ENCODE assay signal across 12 cellular contexts in the genomic region with DNA sequence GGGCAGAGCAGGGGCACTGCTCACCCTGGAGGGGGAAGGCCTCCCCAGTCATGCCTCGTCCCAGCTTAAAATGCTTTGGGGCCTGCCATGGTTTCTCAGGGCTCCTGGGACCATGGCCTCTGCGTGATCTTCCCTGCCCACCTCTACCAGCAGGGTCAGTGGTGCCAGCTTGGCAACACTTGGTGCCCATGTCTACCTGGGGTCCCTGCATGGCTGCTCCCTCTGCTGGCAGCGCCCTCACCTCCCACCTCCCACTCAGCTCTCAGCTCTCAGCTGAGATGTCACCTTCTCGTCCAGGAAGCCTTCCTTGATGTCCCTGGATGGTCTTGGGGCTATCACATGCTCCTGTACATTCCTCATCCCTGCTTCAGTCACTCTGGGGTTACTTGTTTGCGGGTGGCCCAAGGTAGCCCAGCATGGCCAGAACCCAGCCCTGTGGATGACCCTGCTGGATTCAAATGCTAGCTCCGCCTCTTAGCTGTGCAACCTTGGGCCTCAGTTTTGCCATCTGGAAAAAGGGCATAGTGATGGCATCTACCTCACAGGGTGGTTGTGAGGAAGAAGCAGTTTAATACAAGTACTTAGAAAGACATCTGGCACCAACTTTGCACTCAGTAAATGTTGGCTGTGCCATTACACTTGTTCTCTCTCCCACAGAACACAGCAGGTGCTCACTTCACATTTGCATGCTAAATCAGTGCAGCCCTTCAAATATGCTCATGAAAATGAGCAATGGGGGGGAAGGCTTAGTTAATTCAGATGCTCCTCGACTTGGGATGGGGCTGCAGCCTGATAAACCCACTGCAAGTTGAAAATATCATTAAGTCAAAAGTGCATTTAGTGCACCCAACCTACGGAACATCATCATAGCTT. TPM values are rescaled to one million over a fixed set of nuclear protein-coding genes. Genes with fewer than 3 reads are reported as not detected.
DNase-seq lines count a peak whose midpoint lies in the region; ATAC-seq and TF ChIP-seq lines count a peak whose summit lies in the region.
"Had no signal": no experiment of that assay in that cellular context is flagged by ENCODE, and none has a peak within 500 bp of the region (broad histone marks: within the 10 kb centered on the region; RNA-seq: fewer than 3 reads in every experiment).

No MANE protein-coding gene starts in this region.

- H3K9me2 ChIP-seq in Loucy (replicated peaks; ENCODE audit: low read depth, low read length): no peaks in the 10 kb centered on the region

- no peaks in the 10 kb centered on the region for H3F3A ChIP-seq in Loucy (ENCODE audit: low read depth)

- intact Hi-C loops in heart right ventricle (cut with DNase I) (loop anchor here in 6 of 10 donors (5.0 to 10.0 kb wide), 7 partner anchors 39 to 182 kb away; no protein-coding TSS in a partner anchor), left cardiac atrium (cut with DNase I) (loop anchor here (5.0 to 10.0 kb wide), 2 partner anchors 39 to 62 kb away; no protein-coding TSS in a partner anchor), transverse colon (cut with DNase I; ENCODE audit: low total_unique reads) (no loop called here)

- in situ Hi-C loops in transverse colon (cut with MboI; ENCODE audit: low pct_ligation_motif_present in 1 of 4, low pct_unique_long_range_greater_than_20kb in 1 of 4, low sequenced_read_pairs in 3 of 4): loop anchor here in 1 of 4 donors (25.0 kb wide), 1 partner anchor 169 kb away; no protein-coding TSS in a partner anchor

- H3K4me3 ChIP-seq in heart right ventricle (no peak overlapping the region), Loucy (ENCODE audit: low read length, poor library complexity, severe bottlenecking) (no peak overlapping the region), transverse colon (no peak overlapping the region)
- H3K4me3 ChIP-seq: dorsolateral prefrontal cortex had no signal

- no peak overlapping the region for H3K4me2 ChIP-seq in Loucy (ENCODE audit: low read depth, low read length, poor library complexity, severe bottlenecking)

- H3K9me3 ChIP-seq in heart right ventricle (no peaks in the 10 kb centered on the region), Loucy (ENCODE audit: insufficient read depth, low read depth, low read length) (no peaks in the 10 kb centered on the region), transverse colon (no peaks in the 10 kb centered on the region)

- H3K27me3 ChIP-seq in heart right ventricle (no peaks in the 10 kb centered on the region), Loucy (ENCODE audit: insufficient read depth, low read length, poor library complexity, severe bottlenecking) (no peaks in the 10 kb centered on the region), transverse colon (no peaks in the 10 kb centered on the region)
- H3K27me3 ChIP-seq: dorsolateral prefrontal cortex had no signal

- TF ChIP-seq CTCF in heart right ventricle (IDR thresholded peaks at IDR 0.05) (peak in 4 of 9 donors; percentile 12 to 29 (median 21)), Loucy (conservative IDR thresholded peaks at IDR 0.05; ENCODE audit: low read length) (peak; percentile 52), transverse colon (IDR thresholded peaks at IDR 0.05) (no peak)

- H3K79me2 ChIP-seq in Loucy (ENCODE audit: insufficient read depth, low read length): no peaks in the 10 kb centered on the region

- H3K36me3 ChIP-seq in heart right ventricle: no peaks in the 10 kb centered on the region
- H3K36me3 ChIP-seq in Loucy (ENCODE audit: insufficient read depth, low read length): no peaks in the 10 kb centered on the region
- H3K36me3 ChIP-seq in transverse colon: no peaks in the 10 kb centered on the region

- H2AFZ ChIP-seq in Loucy (ENCODE audit: low read length): no peak overlapping the region

- no peak for TF ChIP-seq POLR2A in transverse colon (IDR thresholded peaks at IDR 0.05)

- no peak for ATAC-seq in heart right ventricle
- ATAC-seq in left cardiac atrium: no peak
- no peak for ATAC-seq in GM19395 (IDR thresholded peaks at IDR 0.05; ENCODE audit: unreplicated experiment)
- ATAC-seq in GM21576 (IDR thresholded peaks at IDR 0.05; ENCODE audit: unreplicated experiment): no peak

- whole genome bisulfite sequencing in heart right ventricle, 2 donors: 85 to 86% methylated on average over 8 of the region's 8 CpGs
- WGBS in transverse colon (ENCODE audit: low coverage in 1 of 2), 2 donors: 85 to 100% methylated on average over 1 to 8 of the region's 8 CpGs

- no peaks in the 10 kb centered on the region for H4K20me1 ChIP-seq in Loucy (ENCODE audit: insufficient read depth, low read length, poor library complexity, severe bottlenecking)

- no peak overlapping the region for H3K9ac ChIP-seq in Loucy (ENCODE audit: low read depth, low read length, poor library complexity, severe bottlenecking)

- TF ChIP-seq EP300 in transverse colon (IDR thresholded peaks at IDR 0.05; ENCODE audit: low read depth): no peak

- H3K27ac ChIP-seq in heart right ventricle (peak overlapping the region in 6 of 10 donors; percentile 12 to 71 (median 26)), transverse colon (peak overlapping the region in 3 of 4 donors; percentile 25 to 42 (median 38))

- H3K4me1 ChIP-seq in heart right ventricle (peaks cover under 1 to 40% (median 12%) of the 10 kb centered on the region in 9 donors), Loucy (ENCODE audit: insufficient read depth, low read length, poor library complexity, severe bottlenecking) (no peaks in the 10 kb centered on the region), transverse colon (peaks cover 5 to 13% (median 10%) of the 10 kb centered on the region in 4 donors)

- DNase-seq in heart right ventricle (no peak), left cardiac atrium (no peak), dermis blood vessel endothelial cell (peak; percentile 27), transverse colon (no peak), NCI-H2227 (lab: John Stamatoyannopoulos, UW; ENCODE audit: unreplicated experiment) (no peak)
- DNase-seq: activated B cell treated with CpG ODN at 0.5 μM for 24 hours; activated naive CD4-positive, alpha-beta T cell treated with anti-CD3 and anti-CD28 coated beads, Interleukin-2, amount 50 U/mL, for 16 hours; CD4-positive, alpha-beta T cell; dorsolateral prefrontal cortex had no signal

RNA-seq across cellular contexts. Expression of a gene that starts 53.5 kb away (rescaled TPM):
- total RNA-seq in heart right ventricle: 10 to 100 TPM; 25.2 to 40.1 (median 29.4) TPM
- polyA plus RNA-seq in heart right ventricle: 10 to 100 TPM; 15.5 to 45.3 TPM
- total RNA-seq in left cardiac atrium: 10 to 100 TPM; 22.8 to 40.4 TPM
- 28.8 and 42.1 TPM in 2 replicates for total RNA-seq in dermis blood vessel endothelial cell
- 10 to 100 TPM; 19.3 to 34.8 (median 28.8) TPM for total RNA-seq in transverse colon
